Comparison of ENCODE assay signal across 8 cellular contexts in the genomic region with DNA sequence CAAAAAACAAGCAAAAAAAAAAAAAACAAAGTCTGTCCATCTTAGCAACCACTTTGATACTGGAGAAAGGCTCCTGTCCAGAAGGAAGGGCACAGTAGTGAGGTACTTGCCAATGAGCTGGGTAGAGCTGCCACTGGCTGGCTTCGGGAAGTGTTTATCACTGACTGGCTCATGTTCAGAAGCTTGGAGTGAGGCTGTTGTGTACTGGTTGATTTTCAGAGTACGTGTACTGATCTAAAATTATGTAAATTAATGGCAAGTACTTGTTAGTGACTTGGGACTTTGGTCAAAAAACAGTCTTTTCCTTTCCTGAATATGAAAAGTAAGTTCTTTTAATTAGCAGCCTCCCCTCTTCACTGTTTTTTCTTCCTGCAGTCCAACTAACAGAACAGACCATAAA. TPM values are rescaled to one million over a fixed set of nuclear protein-coding genes. Genes with fewer than 3 reads are reported as not detected.
DNase-seq lines count a peak whose midpoint lies in the region; ATAC-seq and TF ChIP-seq lines count a peak whose summit lies in the region.
"Had no signal": no experiment of that assay in that cellular context is flagged by ENCODE, and none has a peak within 500 bp of the region (broad histone marks: within the 10 kb centered on the region; RNA-seq: fewer than 3 reads in every experiment).

No MANE protein-coding gene starts in this region.

- CTCF ChIA-PET in T-cell (lab: Charles Lee) = interaction anchor here in 1 of 2 donors (0.5 to 0.7 kb wide), 3 partner anchors 190 to 676 kb away, joined by 3 to 6 read pairs (median 3); a partner anchor contains a TSS

- WGBS in heart right ventricle, 2 donors = 34 to 42% methylated on average over 2 of the region's 2 CpGs

- peaks cover 0 to 3% (median 0%) of the 10 kb centered on the region in 11 donors for H3K9me3 ChIP-seq in heart right ventricle
- H3K9me3 ChIP-seq in skeletal muscle tissue (ENCODE audit: control insufficient read depth in 3 of 3, low read length in 3 of 3) = no peaks in the 10 kb centered on the region

- peaks cover 22% of the 10 kb centered on the region for H3K36me3 Mint-ChIP-seq in T-cell

- H3K4me1 ChIP-seq in heart right ventricle = peaks cover 0 to 22% (median 12%) of the 10 kb centered on the region in 9 donors
- peaks cover 10 to 17% (median 13%) of the 10 kb centered on the region in 3 donors for H3K4me1 ChIP-seq in skeletal muscle tissue (ENCODE audit: control insufficient read depth in 3 of 3, insufficient read depth in 3 of 3, low read length in 3 of 3)

- ATAC-seq in T-cell (replicated peaks in 1 of 4) (no peak), heart right ventricle (peak in 4 of 8 donors; percentile 36 to 61 (median 47)), GM21447 (IDR thresholded peaks at IDR 0.05; ENCODE audit: unreplicated experiment) (no peak), GM21360 (IDR thresholded peaks at IDR 0.05; ENCODE audit: unreplicated experiment) (no peak), HG02798 (IDR thresholded peaks at IDR 0.05; ENCODE audit: poor library complexity, unreplicated experiment) (no peak)

- H3K36me3 ChIP-seq in heart right ventricle (peaks cover 0 to 29% (median 8%) of the 10 kb centered on the region in 9 donors), skeletal muscle tissue (ENCODE audit: control insufficient read depth in 3 of 3, insufficient read depth in 3 of 3, low read length in 3 of 3) (peaks cover 8 to 17% (median 13%) of the 10 kb centered on the region in 3 donors)

- no peaks in the 10 kb centered on the region for H3K9me3 Mint-ChIP-seq in T-cell

- H3K27me3 ChIP-seq in heart right ventricle (no peaks in the 10 kb centered on the region), skeletal muscle tissue (ENCODE audit: control insufficient read depth in 3 of 3, insufficient read depth in 3 of 3, low read length in 3 of 3) (no peaks in the 10 kb centered on the region)

- H3K27ac Mint-ChIP-seq in T-cell = peak overlapping the region; percentile 91 to 96

- no peaks in the 10 kb centered on the region for H3K27me3 Mint-ChIP-seq in T-cell

- POLR2A ChIA-PET in T-cell (lab: Charles Lee) = interaction anchor here (0.7 kb wide), 3 partner anchors 50 to 1652 kb away, joined by 4 to 7 read pairs (median 6); no protein-coding TSS in a partner anchor

- H3K27ac ChIP-seq in heart right ventricle (peak overlapping the region in 8 of 10 donors; percentile 86 to 96 (median 92)), skeletal muscle tissue (ENCODE audit: low read depth, low read length) (peak overlapping the region; percentile 87)

- H3K4me3 ChIP-seq in heart right ventricle (peak overlapping the region in 6 of 10 donors; percentile 62 to 97 (median 78)), skeletal muscle tissue (ENCODE audit: low read length in 3 of 3) (peak overlapping the region in 1 of 3 donors; percentile 85)

- peak overlapping the region; percentile 88 to 93 (median 91) for H3K4me3 Mint-ChIP-seq in T-cell

- DNase-seq in HT-29 (ENCODE audit: low spot score) (peak; percentile 7), T-cell (no peak), heart right ventricle (no peak)
- DNase-seq: NCI-H446 treated with DMSO at 0.1 percent for 48 hours had no signal

- peak overlapping the region; percentile 40 to 98 (median 97) for H3K9ac ChIP-seq in skeletal muscle tissue (ENCODE audit: low read depth in 1 of 3, low read length in 3 of 3)

- no peak for TF ChIP-seq CTCF in heart right ventricle (IDR thresholded peaks at IDR 0.05)

- intact Hi-C loops in heart right ventricle (cut with DNase I) = loop anchor here in 8 of 10 donors (2.0 to 10.0 kb wide), 8 partner anchors 46 to 206 kb away; a partner anchor contains a TSS

- peaks cover 25 to 32% (median 26%) of the 10 kb centered on the region in 3 donors for H3K4me1 Mint-ChIP-seq in T-cell

RNA-seq across cellular contexts. Expression of a gene that starts 1.0 kb away (rescaled TPM):
- 5.7 and 5.9 TPM in 2 replicates for total RNA-seq in HT-29 (2014; rRNA removed; shearing (Covaris generic))
- total RNA-seq in T-cell = 10 to 100 TPM; 16.6 to 25.2 (median 22.2) TPM
- 10 to 100 TPM in 6 of 10 donors, 1 to 10 TPM in 4; 8.9 to 14.6 (median 10.5) TPM for total RNA-seq in heart right ventricle
- 10 to 100 TPM in 1 of 2 donors, 1 to 10 TPM in 1; 5.5 to 13.7 TPM for polyA plus RNA-seq in heart right ventricle
- 8.4 TPM for total RNA-seq in skeletal muscle tissue

RNA-seq across cellular contexts. Expression of a gene that starts 17.9 kb away (rescaled TPM):
- 2.1 and 2.8 TPM in 2 replicates for total RNA-seq in HT-29 (2014; rRNA removed; shearing (Covaris generic))
- 1 to 10 TPM; 2.0 to 3.1 (median 3.1) TPM for total RNA-seq in T-cell
- total RNA-seq in heart right ventricle = 1 to 10 TPM; 1.3 to 3.6 (median 2.7) TPM
- polyA plus RNA-seq in heart right ventricle = 1 to 10 TPM; 1.4 to 1.9 TPM
- 2.1 TPM for total RNA-seq in skeletal muscle tissue

RNA-seq across cellular contexts. Expression of a gene that starts 46.9 kb away (rescaled TPM):
- 0.81 and 1.4 TPM in 2 replicates for total RNA-seq in HT-29 (2014; rRNA removed; shearing (Covaris generic))
- total RNA-seq in T-cell (10 to 100 TPM in 3 of 5 donors, 1 to 10 TPM in 2; 7.3 to 12.2 (median 11.2) TPM), heart right ventricle (1 to 10 TPM; 3.0 to 6.1 (median 5.0) TPM), skeletal muscle tissue (8.4 TPM)
- polyA plus RNA-seq in heart right ventricle = 1 to 10 TPM; 1.0 to 1.7 TPM
